ENCODE assay signal across 1 cellular context in genomic region chr16:28935924-28936783, GRCh38.
A peak's percentile ranks its signal among the peaks of the same experiment; 100 is the strongest.
TF ChIP-seq lines count a peak whose summit lies in the region.

No MANE protein-coding gene starts in this region.

TF ChIP-seq in K562, 482 proteins besides CTCF, POLR2A, EP300 and RAD21 (continues in another document):
- no peak for TF ChIP-seq EHMT2 (IDR thresholded peaks at IDR 0.05)
- TF ChIP-seq, protein P1, sequence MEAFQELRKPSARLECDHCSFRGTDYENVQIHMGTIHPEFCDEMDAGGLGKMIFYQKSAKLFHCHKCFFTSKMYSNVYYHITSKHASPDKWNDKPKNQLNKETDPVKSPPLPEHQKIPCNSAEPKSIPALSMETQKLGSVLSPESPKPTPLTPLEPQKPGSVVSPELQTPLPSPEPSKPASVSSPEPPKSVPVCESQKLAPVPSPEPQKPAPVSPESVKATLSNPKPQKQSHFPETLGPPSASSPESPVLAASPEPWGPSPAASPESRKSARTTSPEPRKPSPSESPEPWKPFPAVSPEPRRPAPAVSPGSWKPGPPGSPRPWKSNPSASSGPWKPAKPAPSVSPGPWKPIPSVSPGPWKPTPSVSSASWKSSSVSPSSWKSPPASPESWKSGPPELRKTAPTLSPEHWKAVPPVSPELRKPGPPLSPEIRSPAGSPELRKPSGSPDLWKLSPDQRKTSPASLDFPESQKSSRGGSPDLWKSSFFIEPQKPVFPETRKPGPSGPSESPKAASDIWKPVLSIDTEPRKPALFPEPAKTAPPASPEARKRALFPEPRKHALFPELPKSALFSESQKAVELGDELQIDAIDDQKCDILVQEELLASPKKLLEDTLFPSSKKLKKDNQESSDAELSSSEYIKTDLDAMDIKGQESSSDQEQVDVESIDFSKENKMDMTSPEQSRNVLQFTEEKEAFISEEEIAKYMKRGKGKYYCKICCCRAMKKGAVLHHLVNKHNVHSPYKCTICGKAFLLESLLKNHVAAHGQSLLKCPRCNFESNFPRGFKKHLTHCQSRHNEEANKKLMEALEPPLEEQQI (IDR thresholded peaks at IDR 0.05): no peak
- TF ChIP-seq TEAD1 (CRISPR knock-in tag; IDR thresholded peaks at IDR 0.05): peak in 1 of 2 experiments; percentile 70; a peak in 2 of 4 replicates
- TF ChIP-seq SRSF7 (optimal IDR thresholded peaks at IDR 0.05; ENCODE audit: low read depth, low read length): no peak
- TF ChIP-seq FOXP1 (CRISPR knock-in tag; IDR thresholded peaks at IDR 0.05): peak; percentile 92
- TF ChIP-seq, protein P2, sequence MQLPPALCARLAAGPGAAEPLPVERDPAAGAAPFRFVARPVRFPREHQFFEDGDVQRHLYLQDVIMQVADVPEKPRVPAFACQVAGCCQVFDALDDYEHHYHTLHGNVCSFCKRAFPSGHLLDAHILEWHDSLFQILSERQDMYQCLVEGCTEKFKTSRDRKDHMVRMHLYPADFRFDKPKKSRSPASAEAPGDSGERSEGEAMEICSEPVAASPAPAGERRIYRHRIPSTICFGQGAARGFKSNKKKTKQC (CRISPR knock-in tag; IDR thresholded peaks at IDR 0.05): 0 out of 2 replicates have a peak, but pooled peaks have one; percentile 64
- peak; percentile 39 to 73; a peak in 3 of 4 replicates for TF ChIP-seq MNT (conservative IDR thresholded peaks at IDR 0.05)
- TF ChIP-seq RFX5 (IDR thresholded peaks at IDR 0.05; ENCODE audit: low read depth, low read length): no peak
- TF ChIP-seq POLR2AphosphoS5 (IDR thresholded peaks at IDR 0.05; ENCODE audit: control insufficient read depth, insufficient read depth, low read depth, low read length): 0 out of 2 replicates have a peak, but pooled peaks have one; percentile 22
- TF ChIP-seq, protein P3, sequence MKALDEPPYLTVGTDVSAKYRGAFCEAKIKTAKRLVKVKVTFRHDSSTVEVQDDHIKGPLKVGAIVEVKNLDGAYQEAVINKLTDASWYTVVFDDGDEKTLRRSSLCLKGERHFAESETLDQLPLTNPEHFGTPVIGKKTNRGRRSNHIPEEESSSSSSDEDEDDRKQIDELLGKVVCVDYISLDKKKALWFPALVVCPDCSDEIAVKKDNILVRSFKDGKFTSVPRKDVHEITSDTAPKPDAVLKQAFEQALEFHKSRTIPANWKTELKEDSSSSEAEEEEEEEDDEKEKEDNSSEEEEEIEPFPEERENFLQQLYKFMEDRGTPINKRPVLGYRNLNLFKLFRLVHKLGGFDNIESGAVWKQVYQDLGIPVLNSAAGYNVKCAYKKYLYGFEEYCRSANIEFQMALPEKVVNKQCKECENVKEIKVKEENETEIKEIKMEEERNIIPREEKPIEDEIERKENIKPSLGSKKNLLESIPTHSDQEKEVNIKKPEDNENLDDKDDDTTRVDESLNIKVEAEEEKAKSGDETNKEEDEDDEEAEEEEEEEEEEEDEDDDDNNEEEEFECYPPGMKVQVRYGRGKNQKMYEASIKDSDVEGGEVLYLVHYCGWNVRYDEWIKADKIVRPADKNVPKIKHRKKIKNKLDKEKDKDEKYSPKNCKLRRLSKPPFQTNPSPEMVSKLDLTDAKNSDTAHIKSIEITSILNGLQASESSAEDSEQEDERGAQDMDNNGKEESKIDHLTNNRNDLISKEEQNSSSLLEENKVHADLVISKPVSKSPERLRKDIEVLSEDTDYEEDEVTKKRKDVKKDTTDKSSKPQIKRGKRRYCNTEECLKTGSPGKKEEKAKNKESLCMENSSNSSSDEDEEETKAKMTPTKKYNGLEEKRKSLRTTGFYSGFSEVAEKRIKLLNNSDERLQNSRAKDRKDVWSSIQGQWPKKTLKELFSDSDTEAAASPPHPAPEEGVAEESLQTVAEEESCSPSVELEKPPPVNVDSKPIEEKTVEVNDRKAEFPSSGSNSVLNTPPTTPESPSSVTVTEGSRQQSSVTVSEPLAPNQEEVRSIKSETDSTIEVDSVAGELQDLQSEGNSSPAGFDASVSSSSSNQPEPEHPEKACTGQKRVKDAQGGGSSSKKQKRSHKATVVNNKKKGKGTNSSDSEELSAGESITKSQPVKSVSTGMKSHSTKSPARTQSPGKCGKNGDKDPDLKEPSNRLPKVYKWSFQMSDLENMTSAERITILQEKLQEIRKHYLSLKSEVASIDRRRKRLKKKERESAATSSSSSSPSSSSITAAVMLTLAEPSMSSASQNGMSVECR (CRISPR knock-in tag; IDR thresholded peaks at IDR 0.05): peak; percentile 68; the same call in 1 of the 2 replicates
- TF ChIP-seq SP1 (CRISPR knock-in tag; IDR thresholded peaks at IDR 0.05): peak; percentile 92
- no peak for TF ChIP-seq POLR3G (IDR thresholded peaks at IDR 0.05; ENCODE audit: extremely low read depth, insufficient read length, insufficient replicate concordance)
- no peak for TF ChIP-seq EZH2 (IDR thresholded peaks at IDR 0.05; ENCODE audit: borderline replicate concordance, low read depth, low read length)
- TF ChIP-seq ESRRA (IDR thresholded peaks at IDR 0.05; ENCODE audit: borderline replicate concordance, low read depth): peak; percentile 27; the same call in 1 of the 2 replicates
- no peak for TF ChIP-seq CREB1 (IDR thresholded peaks at IDR 0.05)
- peak; percentile 52; the same call in 1 of the 2 replicates for TF ChIP-seq CREB1 (CRISPR knock-in tag; IDR thresholded peaks at IDR 0.05)
- TF ChIP-seq, protein P4, sequence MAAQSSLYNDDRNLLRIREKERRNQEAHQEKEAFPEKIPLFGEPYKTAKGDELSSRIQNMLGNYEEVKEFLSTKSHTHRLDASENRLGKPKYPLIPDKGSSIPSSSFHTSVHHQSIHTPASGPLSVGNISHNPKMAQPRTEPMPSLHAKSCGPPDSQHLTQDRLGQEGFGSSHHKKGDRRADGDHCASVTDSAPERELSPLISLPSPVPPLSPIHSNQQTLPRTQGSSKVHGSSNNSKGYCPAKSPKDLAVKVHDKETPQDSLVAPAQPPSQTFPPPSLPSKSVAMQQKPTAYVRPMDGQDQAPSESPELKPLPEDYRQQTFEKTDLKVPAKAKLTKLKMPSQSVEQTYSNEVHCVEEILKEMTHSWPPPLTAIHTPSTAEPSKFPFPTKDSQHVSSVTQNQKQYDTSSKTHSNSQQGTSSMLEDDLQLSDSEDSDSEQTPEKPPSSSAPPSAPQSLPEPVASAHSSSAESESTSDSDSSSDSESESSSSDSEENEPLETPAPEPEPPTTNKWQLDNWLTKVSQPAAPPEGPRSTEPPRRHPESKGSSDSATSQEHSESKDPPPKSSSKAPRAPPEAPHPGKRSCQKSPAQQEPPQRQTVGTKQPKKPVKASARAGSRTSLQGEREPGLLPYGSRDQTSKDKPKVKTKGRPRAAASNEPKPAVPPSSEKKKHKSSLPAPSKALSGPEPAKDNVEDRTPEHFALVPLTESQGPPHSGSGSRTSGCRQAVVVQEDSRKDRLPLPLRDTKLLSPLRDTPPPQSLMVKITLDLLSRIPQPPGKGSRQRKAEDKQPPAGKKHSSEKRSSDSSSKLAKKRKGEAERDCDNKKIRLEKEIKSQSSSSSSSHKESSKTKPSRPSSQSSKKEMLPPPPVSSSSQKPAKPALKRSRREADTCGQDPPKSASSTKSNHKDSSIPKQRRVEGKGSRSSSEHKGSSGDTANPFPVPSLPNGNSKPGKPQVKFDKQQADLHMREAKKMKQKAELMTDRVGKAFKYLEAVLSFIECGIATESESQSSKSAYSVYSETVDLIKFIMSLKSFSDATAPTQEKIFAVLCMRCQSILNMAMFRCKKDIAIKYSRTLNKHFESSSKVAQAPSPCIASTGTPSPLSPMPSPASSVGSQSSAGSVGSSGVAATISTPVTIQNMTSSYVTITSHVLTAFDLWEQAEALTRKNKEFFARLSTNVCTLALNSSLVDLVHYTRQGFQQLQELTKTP (IDR thresholded peaks at IDR 0.05; ENCODE audit: low read depth in 1 of 2, partially characterized antibody in 2 of 2): peak in 1 of 2 experiments; percentile 63
- TF ChIP-seq TAF15 (IDR thresholded peaks at IDR 0.05; ENCODE audit: low read depth, low read length): no peak
- TF ChIP-seq MXI1 (IDR thresholded peaks at IDR 0.05; ENCODE audit: low read depth, low read length): peak; percentile 30; the same call in 1 of the 2 replicates
- TF ChIP-seq ZBTB7A (IDR thresholded peaks at IDR 0.05; ENCODE audit: borderline replicate concordance, control insufficient read depth, low read depth, low read length): peak; percentile 8; the same call in 1 of the 2 replicates
- TF ChIP-seq, protein P5, sequence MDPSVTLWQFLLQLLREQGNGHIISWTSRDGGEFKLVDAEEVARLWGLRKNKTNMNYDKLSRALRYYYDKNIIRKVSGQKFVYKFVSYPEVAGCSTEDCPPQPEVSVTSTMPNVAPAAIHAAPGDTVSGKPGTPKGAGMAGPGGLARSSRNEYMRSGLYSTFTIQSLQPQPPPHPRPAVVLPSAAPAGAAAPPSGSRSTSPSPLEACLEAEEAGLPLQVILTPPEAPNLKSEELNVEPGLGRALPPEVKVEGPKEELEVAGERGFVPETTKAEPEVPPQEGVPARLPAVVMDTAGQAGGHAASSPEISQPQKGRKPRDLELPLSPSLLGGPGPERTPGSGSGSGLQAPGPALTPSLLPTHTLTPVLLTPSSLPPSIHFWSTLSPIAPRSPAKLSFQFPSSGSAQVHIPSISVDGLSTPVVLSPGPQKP (CRISPR knock-in tag; IDR thresholded peaks at IDR 0.05): no peak
- TF ChIP-seq, protein P6, sequence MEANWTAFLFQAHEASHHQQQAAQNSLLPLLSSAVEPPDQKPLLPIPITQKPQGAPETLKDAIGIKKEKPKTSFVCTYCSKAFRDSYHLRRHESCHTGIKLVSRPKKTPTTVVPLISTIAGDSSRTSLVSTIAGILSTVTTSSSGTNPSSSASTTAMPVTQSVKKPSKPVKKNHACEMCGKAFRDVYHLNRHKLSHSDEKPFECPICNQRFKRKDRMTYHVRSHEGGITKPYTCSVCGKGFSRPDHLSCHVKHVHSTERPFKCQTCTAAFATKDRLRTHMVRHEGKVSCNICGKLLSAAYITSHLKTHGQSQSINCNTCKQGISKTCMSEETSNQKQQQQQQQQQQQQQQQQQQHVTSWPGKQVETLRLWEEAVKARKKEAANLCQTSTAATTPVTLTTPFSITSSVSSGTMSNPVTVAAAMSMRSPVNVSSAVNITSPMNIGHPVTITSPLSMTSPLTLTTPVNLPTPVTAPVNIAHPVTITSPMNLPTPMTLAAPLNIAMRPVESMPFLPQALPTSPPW (CRISPR knock-in tag; IDR thresholded peaks at IDR 0.05): peak; percentile 26; the same call in 1 of the 2 replicates
- peak in 1 of 2 experiments; percentile 76; a peak in 2 of 4 replicates for TF ChIP-seq MAZ (CRISPR knock-in tag; conservative IDR thresholded peaks at IDR 0.05 in 1 of 2, IDR thresholded peaks at IDR 0.05 in 1 of 2)
- peak; percentile 63; the same call in 1 of the 2 replicates for TF ChIP-seq SNIP1 (IDR thresholded peaks at IDR 0.05; ENCODE audit: low read depth)
- peak; percentile 28; the same call in 1 of the 2 replicates for TF ChIP-seq ETV1 (tag; conservative IDR thresholded peaks at IDR 0.05; ENCODE audit: low read depth)
- peak; percentile 81; the same call in 1 of the 2 replicates for TF ChIP-seq TCF7 (IDR thresholded peaks at IDR 0.05; ENCODE audit: borderline replicate concordance)
- peak; percentile 69 for TF ChIP-seq TAF1 (IDR thresholded peaks at IDR 0.05; ENCODE audit: control insufficient read depth, extremely low read depth, insufficient read depth, low read length, severe bottlenecking)
- TF ChIP-seq, protein P7, sequence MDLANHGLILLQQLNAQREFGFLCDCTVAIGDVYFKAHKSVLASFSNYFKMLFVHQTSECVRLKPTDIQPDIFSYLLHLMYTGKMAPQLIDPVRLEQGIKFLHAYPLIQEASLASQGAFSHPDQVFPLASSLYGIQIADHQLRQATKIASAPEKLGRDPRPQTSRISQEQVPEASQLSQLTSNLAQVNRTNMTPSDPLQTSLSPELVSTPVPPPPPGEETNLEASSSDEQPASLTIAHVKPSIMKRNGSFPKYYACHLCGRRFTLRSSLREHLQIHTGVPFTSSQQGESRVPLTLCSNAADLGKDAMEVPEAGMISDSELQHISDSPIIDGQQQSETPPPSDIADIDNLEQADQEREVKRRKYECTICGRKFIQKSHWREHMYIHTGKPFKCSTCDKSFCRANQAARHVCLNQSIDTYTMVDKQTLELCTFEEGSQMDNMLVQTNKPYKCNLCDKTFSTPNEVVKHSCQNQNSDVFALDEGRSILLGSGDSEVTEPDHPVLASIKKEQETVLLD (IDR thresholded peaks at IDR 0.05): peak; percentile 33; the same call in 1 of the 2 replicates
- peak; percentile 75 for TF ChIP-seq ZFP36 (IDR thresholded peaks at IDR 0.05; ENCODE audit: low read depth, low read length, partially characterized antibody)
- TF ChIP-seq KDM1A (IDR thresholded peaks at IDR 0.05): 0 out of 4 replicates have a peak, but pooled peaks of 1 of the 2 experiments have one; percentile 27
- TF ChIP-seq STAT5A (IDR thresholded peaks at IDR 0.05; ENCODE audit: borderline replicate concordance, low read length): no peak
- TF ChIP-seq POLR2B (IDR thresholded peaks at IDR 0.05; ENCODE audit: low read depth, partially characterized antibody): peak; percentile 35
- peak; percentile 62 for TF ChIP-seq RBFOX2 (IDR thresholded peaks at IDR 0.05; ENCODE audit: low read depth, low read length)
- TF ChIP-seq BHLHE40 (IDR thresholded peaks at IDR 0.05; ENCODE audit: low read length): peak; percentile 86
- TF ChIP-seq ZNF431 (CRISPR knock-in tag; IDR thresholded peaks at IDR 0.05): peak; percentile 71
- 0 out of 2 replicates have a peak, but pooled peaks have one; percentile 29 for TF ChIP-seq GABPA (tag; conservative IDR thresholded peaks at IDR 0.05; ENCODE audit: low read depth)
- peak; percentile 61; the same call in 1 of the 2 replicates for TF ChIP-seq TFAP4 (CRISPR knock-in tag; IDR thresholded peaks at IDR 0.05; ENCODE audit: borderline replicate concordance)
- no peak for TF ChIP-seq NFE2L1 (tag; IDR thresholded peaks at IDR 0.05; ENCODE audit: borderline replicate concordance, low read depth)
- TF ChIP-seq FOXJ2 (tag; IDR thresholded peaks at IDR 0.05): no peak
